ENCODE assay signal across 18 cellular contexts in genomic region chr9:86333651-86334050, GRCh38.
"Had no signal": no experiment of that assay in that cellular context is flagged by ENCODE, and none has a peak within 500 bp of the region (broad histone marks: within the 10 kb centered on the region; RNA-seq: fewer than 3 reads in every experiment).

No MANE protein-coding gene starts in this region.

- H3K4me1 ChIP-seq: esophagus muscularis mucosa, left ventricle myocardium inferior, right atrium auricular region, testis, transverse colon had no signal

- H3K9me3 ChIP-seq: esophagus muscularis mucosa, left ventricle myocardium inferior, lower lobe of right lung, right atrium auricular region, testis, transverse colon had no signal

- H3K4me3 ChIP-seq: coronary artery, esophagus muscularis mucosa, left ventricle myocardium inferior, lower lobe of right lung, right atrium auricular region, smooth muscle cell, testis, transverse colon had no signal

- H3K27me3 ChIP-seq: esophagus muscularis mucosa, right atrium auricular region, testis, transverse colon had no signal

- H3K27ac ChIP-seq: coronary artery, epithelial cell of prostate, esophagus muscularis mucosa, left ventricle myocardium inferior, lower lobe of right lung, right atrium auricular region, transverse colon had no signal

- DNase-seq: effector CD4-positive, alpha-beta T cell; foreskin fibroblast; kidney; left cardiac atrium; left ventricle myocardium inferior; lower lobe of right lung; naive thymus-derived CD4-positive, alpha-beta T cell; posterior cingulate gyrus; stimulated activated CD4-positive, alpha-beta T cell treated with anti-CD3 and anti-CD28 coated beads, Interleukin-4, amount 100 ng/mL, for 24 hours; stimulated activated naive B cell treated with anti-CD40 and anti-IgM and Interleukin-4, amounts not matched to agents 10 μg/mL and 1 μg/mL and 100 μg/mL, for 72 hours; stimulated activated naive CD8-positive, alpha-beta T cell treated with anti-CD3 and anti-CD28 coated beads, Interleukin-15, amount 100 ng/mL, for 72 hours; testis; transverse colon had no signal

- FAIRE-seq: kidney had no signal
